In the genomic region with DNA sequence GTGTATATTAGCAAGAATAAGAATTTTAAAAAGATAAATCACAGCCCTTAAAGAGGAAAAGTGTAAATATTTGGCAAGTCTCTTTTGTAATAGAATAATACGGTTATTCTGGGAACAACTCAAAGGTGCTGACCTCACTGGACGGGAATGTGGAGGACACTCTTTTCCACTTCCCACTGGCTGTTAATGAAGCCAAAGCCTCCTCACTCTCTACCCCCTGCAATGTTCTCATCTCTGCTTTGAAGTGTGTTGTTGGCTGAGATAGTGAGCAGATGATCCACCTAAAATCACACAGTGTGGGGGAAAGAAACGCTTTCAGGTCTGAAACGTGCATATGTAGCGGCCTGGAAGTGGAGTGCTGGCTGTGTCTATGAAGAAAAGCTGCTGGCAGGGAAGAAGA, we compare ENCODE assay signal across 11 cellular contexts. TPM values are rescaled to one million over a fixed set of nuclear protein-coding genes. Genes with fewer than 3 reads are reported as not detected.
DNase-seq lines count a peak whose midpoint lies in the region; ATAC-seq and TF ChIP-seq lines count a peak whose summit lies in the region.
"Had no signal": no experiment of that assay in that cellular context is flagged by ENCODE, and none has a peak within 500 bp of the region (broad histone marks: within the 10 kb centered on the region; RNA-seq: fewer than 3 reads in every experiment).

No MANE protein-coding gene starts in this region.

- peaks cover 89% of the 10 kb centered on the region for H3K36me3 Mint-ChIP-seq in activated T-helper 17 cell treated with anti-CD3 and anti-CD28 coated beads, Interleukin-2, amount 50 U/mL, for 72 hours (ENCODE audit: low read depth)

- H3K4me1 Mint-ChIP-seq in activated T-helper 17 cell treated with anti-CD3 and anti-CD28 coated beads, Interleukin-2, amount 50 U/mL, for 72 hours: no peaks in the 10 kb centered on the region

- H3K9me3 ChIP-seq in osteoblast (ENCODE audit: low read depth, low read length): no peaks in the 10 kb centered on the region

- H3K4me1 ChIP-seq in osteoblast (ENCODE audit: insufficient read depth, low read length): peaks cover 79% of the 10 kb centered on the region

- no peaks in the 10 kb centered on the region for H3K79me2 ChIP-seq in osteoblast (ENCODE audit: insufficient read depth, low read length)

- no peaks in the 10 kb centered on the region for H4K20me1 ChIP-seq in osteoblast (ENCODE audit: insufficient read depth, low read length)

- H3K4me3 Mint-ChIP-seq in activated T-helper 17 cell treated with anti-CD3 and anti-CD28 coated beads, Interleukin-2, amount 50 U/mL, for 72 hours: no peak overlapping the region
- H3K4me3 Mint-ChIP-seq: activated naive CD8-positive, alpha-beta T cell had no signal

- peak overlapping the region; percentile 98 for H3K27ac ChIP-seq in osteoblast (ENCODE audit: low read depth, low read length)

- H3K4me2 ChIP-seq in osteoblast (ENCODE audit: insufficient read depth, low read length): peak overlapping the region; percentile 83

- no peak for ATAC-seq in activated T-helper 17 cell treated with anti-CD3 and anti-CD28 coated beads, Interleukin-2, amount 50 U/mL, for 72 hours (replicated peaks)

- H3K27me3 ChIP-seq in osteoblast (ENCODE audit: insufficient read depth, low read length): no peaks in the 10 kb centered on the region

- no peaks in the 10 kb centered on the region for H3K27me3 Mint-ChIP-seq in activated T-helper 17 cell treated with anti-CD3 and anti-CD28 coated beads, Interleukin-2, amount 50 U/mL, for 72 hours
- H3K27me3 Mint-ChIP-seq: activated naive CD8-positive, alpha-beta T cell had no signal

- DNase-seq in GM04503 (ENCODE audit: low read depth) (peak; percentile 58), RPMI7951 (ENCODE audit: low read depth) (peak; percentile 14), fibroblast of mammary gland (ENCODE audit: low read depth) (peak; percentile 82), osteoblast (ENCODE audit: insufficient read length, low spot score, missing footprints) (peak; percentile 89), H4 (ENCODE audit: low spot score) (no peak)
- DNase-seq in stimulated activated CD8-positive, alpha-beta memory T cell treated with anti-CD3 and anti-CD28 coated beads, Interleukin-4, amount 100 ng/mL, for 48 hours: no peak
- no peak for DNase-seq in stimulated activated CD4-positive, alpha-beta T cell treated with anti-CD3 and anti-CD28 coated beads, Interleukin-12 subunit alpha, Interleukin-12 subunit beta, amount 100 ng/mL, for 4 hours
- DNase-seq: GF-D8 had no signal

- no peak overlapping the region for H2AFZ ChIP-seq in osteoblast (ENCODE audit: low read length)

- H3K9me3 Mint-ChIP-seq in activated T-helper 17 cell treated with anti-CD3 and anti-CD28 coated beads, Interleukin-2, amount 50 U/mL, for 72 hours: no peaks in the 10 kb centered on the region

- TF ChIP-seq CTCF in fibroblast of mammary gland (conservative IDR thresholded peaks at IDR 0.05; ENCODE audit: control insufficient read depth, insufficient read depth, low read depth, low read length) (no peak), osteoblast (IDR thresholded peaks at IDR 0.05; ENCODE audit: extremely low read depth, low read depth, low read length) (no peak)

- H3K27ac Mint-ChIP-seq in activated T-helper 17 cell treated with anti-CD3 and anti-CD28 coated beads, Interleukin-2, amount 50 U/mL, for 72 hours: no peak overlapping the region
- H3K27ac Mint-ChIP-seq: activated naive CD8-positive, alpha-beta T cell had no signal

- no peak overlapping the region for H3K4me3 ChIP-seq in fibroblast of mammary gland (ENCODE audit: control insufficient read depth, low read depth, low read length)
- H3K4me3 ChIP-seq in osteoblast (ENCODE audit: insufficient read depth, low read length): peak overlapping the region; percentile 34
- H3K4me3 ChIP-seq: skin epidermis had no signal

- H3K36me3 ChIP-seq in osteoblast (ENCODE audit: insufficient read depth, low read length): no peaks in the 10 kb centered on the region

RNA-seq across cellular contexts. Expression of a gene that starts 49.1 kb away (rescaled TPM):
- 1.2 and 1.6 TPM in 2 replicates for total RNA-seq in RPMI7951 (2014; rRNA removed; shearing (Covaris generic))
- total RNA-seq in osteoblast: 66.6 and 83.6 TPM in 2 replicates
- total RNA-seq in activated T-helper 17 cell treated with anti-CD3 and anti-CD28 coated beads, Interleukin-2, amount 50 U/mL, for 72 hours: 10 to 100 TPM; 39.7 to 70.3 TPM
- 164 and 167 TPM in 2 replicates for total RNA-seq in H4 (2014; rRNA removed; shearing (Covaris generic))

Comparison
In these comparisons a context has a peak if more than half of its experiments do, and no peak if none do; other contexts are left out.
1. DNase-seq: peak in GM04503 (single experiment), RPMI7951 (single experiment), fibroblast of mammary gland (single experiment) and osteoblast (single experiment); none in stimulated activated CD8-positive, alpha-beta memory T cell treated with anti-CD3 and anti-CD28 coated beads, Interleukin-4, amount 100 ng/mL, for 48 hours (single experiment), H4 (single experiment) and stimulated activated CD4-positive, alpha-beta T cell treated with anti-CD3 and anti-CD28 coated beads, Interleukin-12 subunit alpha, Interleukin-12 subunit beta, amount 100 ng/mL, for 4 hours (single experiment).
2. RNA of a gene that starts 49.1 kb away (total RNA-seq): 164 to 167 TPM in H4, 66.6 to 83.6 TPM in osteoblast and 39.7 to 70.3 TPM in activated T-helper 17 cell treated with anti-CD3 and anti-CD28 coated beads, Interleukin-2, amount 50 U/mL, for 72 hours; 1.2 to 1.6 TPM in RPMI7951; every median in the first group is over 10 times any median in the second.